ENCODE assay signal across 10 cellular contexts in genomic region chr15:100905855-100906254, GRCh38. TPM values are rescaled to one million over a fixed set of nuclear protein-coding genes. Genes with fewer than 3 reads are reported as not detected.
"Had no signal": no experiment of that assay in that cellular context is flagged by ENCODE, and none has a peak within 500 bp of the region (broad histone marks: within the 10 kb centered on the region; RNA-seq: fewer than 3 reads in every experiment).

No MANE protein-coding gene starts in this region.

- ATAC-seq: activated naive CD8-positive, alpha-beta T cell treated with anti-CD3 and anti-CD28 coated beads, Interleukin-2, amount 50 U/mL, for 24 hours; stimulated activated naive B cell treated with anti-CD40 and anti-IgM and Interleukin-4, amounts not matched to agents 10 μg/mL and 1 μg/mL and 100 μg/mL, for 72 hours had no signal

- H3K27me3 Mint-ChIP-seq: activated naive CD8-positive, alpha-beta T cell treated with anti-CD3 and anti-CD28 coated beads, Interleukin-2, amount 50 U/mL, for 24 hours had no signal

- DNase-seq: activated CD4-positive, alpha-beta T cell treated with anti-CD3 and anti-CD28 coated beads for 48 hours; activated naive CD4-positive, alpha-beta T cell treated with Interleukin-2 at 50 U/mL for 16 hours; activated naive CD8-positive, alpha-beta T cell treated with anti-CD3 and anti-CD28 coated beads, Interleukin-2, amount 50 U/mL, for 24 hours; kidney glomerular epithelial cell; midbrain; posterior cingulate gyrus; stimulated activated naive B cell treated with anti-CD40 and anti-IgM and Interleukin-4, amounts not matched to agents 10 μg/mL and 1 μg/mL and 100 μg/mL, for 72 hours; trophoblast cell had no signal

- H3K4me3 ChIP-seq: right atrium auricular region had no signal

- H3K36me3 ChIP-seq: right atrium auricular region had no signal

- H3K4me3 Mint-ChIP-seq: activated naive CD8-positive, alpha-beta T cell treated with anti-CD3 and anti-CD28 coated beads, Interleukin-2, amount 50 U/mL, for 24 hours; stimulated activated naive B cell treated with anti-CD40 and anti-IgM and Interleukin-4, amounts not matched to agents 10 μg/mL and 1 μg/mL and 100 μg/mL, for 72 hours had no signal

- H3K36me3 Mint-ChIP-seq: stimulated activated naive B cell treated with anti-CD40 and anti-IgM and Interleukin-4, amounts not matched to agents 10 μg/mL and 1 μg/mL and 100 μg/mL, for 72 hours had no signal

- H3K27me3 ChIP-seq: right atrium auricular region had no signal

- H3K27ac ChIP-seq: right atrium auricular region had no signal

- H3K9me3 ChIP-seq: right atrium auricular region had no signal

- H3K27ac Mint-ChIP-seq: activated naive CD8-positive, alpha-beta T cell treated with anti-CD3 and anti-CD28 coated beads, Interleukin-2, amount 50 U/mL, for 24 hours; stimulated activated naive B cell treated with anti-CD40 and anti-IgM and Interleukin-4, amounts not matched to agents 10 μg/mL and 1 μg/mL and 100 μg/mL, for 72 hours had no signal

- H3K9me3 Mint-ChIP-seq: activated naive CD8-positive, alpha-beta T cell treated with anti-CD3 and anti-CD28 coated beads, Interleukin-2, amount 50 U/mL, for 24 hours; stimulated activated naive B cell treated with anti-CD40 and anti-IgM and Interleukin-4, amounts not matched to agents 10 μg/mL and 1 μg/mL and 100 μg/mL, for 72 hours had no signal

RNA-seq across cellular contexts. Expression of gene ALDH1A3, which starts 26.2 kb away (rescaled TPM):
- total RNA-seq: T-helper 2 cell treated with Interferon-gamma antibody and Interleukin-4, amounts not matched to agents 100 ng/mL and 5 ng/mL, for 36 hours had no signal
